In genomic region chr2:56580242-56580641, GRCh38 we compare ENCODE assay signal across 20 cellular contexts.
DNase-seq lines count a peak whose midpoint lies in the region; ATAC-seq, FAIRE-seq and TF ChIP-seq lines count a peak whose summit lies in the region.
"Had no signal": no experiment of that assay in that cellular context is flagged by ENCODE, and none has a peak within 500 bp of the region (broad histone marks: within the 10 kb centered on the region; RNA-seq: fewer than 3 reads in every experiment).

No MANE protein-coding gene starts in this region.

- FAIRE-seq in HTR-8/SVneo (lab: Jason Lieb, UNC), result peak; percentile 76
- FAIRE-seq: endothelial cell of umbilical vein had no signal

- TF ChIP-seq EP300 in upper lobe of left lung (IDR thresholded peaks at IDR 0.05), result no peak

- no peaks in the 10 kb centered on the region for H3K4me1 Mint-ChIP-seq in CD14-positive monocyte
- H3K4me1 Mint-ChIP-seq: activated CD4-positive, alpha-beta T cell treated with anti-CD3 and anti-CD28 coated beads, Interleukin-2, amount 10 ng/mL, durations not matched to agents 24 days and 14 days had no signal

- TF ChIP-seq CTCF in AG10803 (conservative IDR thresholded peaks at IDR 0.05; ENCODE audit: low read length) (no peak), astrocyte of the spinal cord (IDR thresholded peaks at IDR 0.05; ENCODE audit: low read depth, low read length) (no peak), upper lobe of left lung (IDR thresholded peaks at IDR 0.05) (no peak), CD14-positive monocyte (IDR thresholded peaks at IDR 0.05) (no peak)

- no peak overlapping the region for H3K27ac Mint-ChIP-seq in CD14-positive monocyte
- H3K27ac Mint-ChIP-seq: activated CD4-positive, alpha-beta T cell treated with anti-CD3 and anti-CD28 coated beads, Interleukin-2, amount 10 ng/mL, durations not matched to agents 24 days and 14 days; activated naive CD8-positive, alpha-beta T cell had no signal

- DNase-seq in AG10803 (ENCODE audit: low read depth) (peak; percentile 87), HTR-8/SVneo (ENCODE audit: insufficient read length, low spot score) (peak; percentile 21), astrocyte of the spinal cord (ENCODE audit: low read depth, low spot score) (peak; percentile 48), kidney glomerular epithelial cell (lab: John Stamatoyannopoulos, UW) (peak; percentile 57), upper lobe of left lung (no peak), CD14-positive monocyte (ENCODE audit: low spot score) (no peak)
- DNase-seq: activated CD4-positive, alpha-beta T cell treated with anti-CD3 and anti-CD28 coated beads, Interleukin-2, amount 10 ng/mL, durations not matched to agents 24 days and 14 days; Caco-2; cerebellar nuclear complex; GF-D8; left colon; NCI-H1417; NCI-H2227 treated with DMSO at 0.1 percent for 48 hours; ovary; stimulated activated naive CD4-positive, alpha-beta T cell treated with Interleukin-2 at 50 U/mL for 16 hours; uterus had no signal

- no peaks in the 10 kb centered on the region for H3K36me3 ChIP-seq in upper lobe of left lung
- H3K36me3 ChIP-seq: ovary, uterus had no signal

- H3K4me3 ChIP-seq in AG10803 (ENCODE audit: low read length) (no peak overlapping the region), astrocyte of the spinal cord (ENCODE audit: low read depth, low read length) (no peak overlapping the region), upper lobe of left lung (no peak overlapping the region)
- H3K4me3 ChIP-seq: ovary, uterus had no signal

- no peak for TF ChIP-seq POLR2A in upper lobe of left lung (IDR thresholded peaks at IDR 0.05)

- H3K27me3 ChIP-seq in upper lobe of left lung, result no peaks in the 10 kb centered on the region
- H3K27me3 ChIP-seq: ovary, uterus had no signal

- in situ Hi-C loops in astrocyte of the spinal cord (cut with HindIII; ENCODE audit: low sequenced_read_pairs), result no loop called here

- no peak overlapping the region for H3K4me3 Mint-ChIP-seq in CD14-positive monocyte
- H3K4me3 Mint-ChIP-seq: activated CD4-positive, alpha-beta T cell treated with anti-CD3 and anti-CD28 coated beads, Interleukin-2, amount 10 ng/mL, durations not matched to agents 24 days and 14 days; activated naive CD8-positive, alpha-beta T cell had no signal

- no peaks in the 10 kb centered on the region for H3K36me3 Mint-ChIP-seq in CD14-positive monocyte
- H3K36me3 Mint-ChIP-seq: activated naive CD8-positive, alpha-beta T cell had no signal

- H3K9me3 Mint-ChIP-seq in CD14-positive monocyte, result peaks cover 0 to 13% (median 0%) of the 10 kb centered on the region in 7 donors

- no peak for ATAC-seq in upper lobe of left lung (ENCODE audit: low FRiP score in 2 of 2)
- no peak for ATAC-seq in HG03457 (IDR thresholded peaks at IDR 0.05; ENCODE audit: unreplicated experiment)
- ATAC-seq in HG03439 (IDR thresholded peaks at IDR 0.05; ENCODE audit: unreplicated experiment), result no peak
- ATAC-seq: left colon had no signal

- H3K4me1 ChIP-seq in upper lobe of left lung, result no peaks in the 10 kb centered on the region
- H3K4me1 ChIP-seq: Caco-2, uterus had no signal

- intact Hi-C loops in CD14-positive monocyte (cut with micrococcal nuclease), result no loop called here

- peaks cover 0 to 1% (median 0%) of the 10 kb centered on the region in 3 donors for H3K27me3 Mint-ChIP-seq in CD14-positive monocyte (ENCODE audit: low read depth in 3 of 3)
- H3K27me3 Mint-ChIP-seq: activated CD4-positive, alpha-beta T cell treated with anti-CD3 and anti-CD28 coated beads, Interleukin-2, amount 10 ng/mL, durations not matched to agents 24 days and 14 days; activated naive CD8-positive, alpha-beta T cell had no signal

- H3K9me3 ChIP-seq in upper lobe of left lung, result peaks cover 0 to 4% (median 0%) of the 10 kb centered on the region in 4 donors
- H3K9me3 ChIP-seq: Caco-2, ovary, uterus had no signal

- no peak overlapping the region for H3K27ac ChIP-seq in upper lobe of left lung
- H3K27ac ChIP-seq: ovary, uterus had no signal

Comparison
In these comparisons a context has a peak if more than half of its experiments do, and no peak if none do; other contexts are left out.
1. DNase-seq: peak in AG10803 (single experiment), HTR-8/SVneo (single experiment), astrocyte of the spinal cord (single experiment) and kidney glomerular epithelial cell (single experiment); none in upper lobe of left lung (0 of 2) and CD14-positive monocyte (single experiment).